Comparison of ENCODE assay signal across 9 cellular contexts in the genomic region with DNA sequence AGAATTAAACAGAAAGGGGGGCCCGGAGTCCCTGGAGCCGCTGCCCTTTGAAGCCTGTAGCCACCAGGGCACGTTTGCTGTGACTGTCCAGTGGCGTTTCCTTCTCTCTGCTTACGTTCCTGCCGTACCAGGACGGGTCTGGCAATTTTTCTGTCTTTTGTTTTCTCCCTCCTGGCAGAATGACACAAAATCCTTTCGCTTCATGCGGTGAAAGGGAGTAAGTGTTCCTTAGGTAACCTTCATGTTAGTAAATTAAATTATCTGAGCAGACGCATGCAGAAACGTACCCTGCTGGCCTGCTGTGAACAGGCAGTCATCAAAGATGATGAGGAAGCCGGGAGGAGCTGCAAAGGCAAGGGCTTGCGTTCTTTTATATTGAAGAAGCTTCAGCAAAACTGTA.
DNase-seq lines count a peak whose midpoint lies in the region; TF ChIP-seq lines count a peak whose summit lies in the region.
"Had no signal": no experiment of that assay in that cellular context is flagged by ENCODE, and none has a peak within 500 bp of the region (broad histone marks: within the 10 kb centered on the region; RNA-seq: fewer than 3 reads in every experiment).

No MANE protein-coding gene starts in this region.

- DNase-seq in AG08395 (ENCODE audit: low spot score) (peak; percentile 4), RPMI7951 (ENCODE audit: low read depth) (peak; percentile 1), fibroblast of villous mesenchyme (ENCODE audit: low read depth) (peak; percentile 8), trophoblast cell (peak in 1 of 2 donors; percentile 58), activated gamma-delta T cell treated with Interleukin-2 at 50 U/mL for 16 hours (no peak), NCI-H2227 (lab: John Stamatoyannopoulos, UW; ENCODE audit: unreplicated experiment) (no peak), NCI-H1048 (lab: John Stamatoyannopoulos, UW) (no peak), NCI-H2171 (lab: John Stamatoyannopoulos, UW) (no peak)
- DNase-seq: NCI-H1694 treated with DMSO at 0.1 percent for 48 hours had no signal

- no peak overlapping the region for H2BK120ac ChIP-seq in trophoblast cell (ENCODE audit: insufficient read depth, low read length, poor library complexity)

- no peaks in the 10 kb centered on the region for H3K36me3 ChIP-seq in trophoblast cell (ENCODE audit: control insufficient read depth in 1 of 2, insufficient read depth in 2 of 2, low read length in 2 of 2)

- no peak overlapping the region for H3K18ac ChIP-seq in trophoblast cell (ENCODE audit: low read length)

- no peak overlapping the region for H2BK5ac ChIP-seq in trophoblast cell (ENCODE audit: low read depth, low read length, poor library complexity)

- no CpG with 5 or more reads among the region's 13 CpGs for WGBS in trophoblast cell (ENCODE audit: extremely low coverage, insufficient coverage, insufficient read length)

- no peak overlapping the region for H3K9ac ChIP-seq in trophoblast cell (ENCODE audit: low read length)

- peak overlapping the region; percentile 8 for H2BK12ac ChIP-seq in trophoblast cell (ENCODE audit: low read length)

- no peaks in the 10 kb centered on the region for H3K79me2 ChIP-seq in trophoblast cell (ENCODE audit: control insufficient read depth, insufficient read depth, low read length, poor library complexity)

- no peak overlapping the region for H3K27ac ChIP-seq in trophoblast cell (ENCODE audit: low read depth, low read length)

- H3K4me2 ChIP-seq in trophoblast cell (ENCODE audit: low read length): no peak overlapping the region

- TF ChIP-seq CTCF in fibroblast of villous mesenchyme (IDR thresholded peaks at IDR 0.05; ENCODE audit: insufficient read depth, low read depth, low read length): no peak

- H4K12ac ChIP-seq in trophoblast cell (ENCODE audit: low read depth, low read length): no peak overlapping the region

- H2AK5ac ChIP-seq in trophoblast cell (ENCODE audit: low read length): no peak overlapping the region

- peak overlapping the region; percentile 53 for H4K8ac ChIP-seq in trophoblast cell (ENCODE audit: low read depth, low read length)

- no peak overlapping the region for H3K4me3 ChIP-seq in fibroblast of villous mesenchyme (ENCODE audit: low read depth, low read length)
- no peak overlapping the region for H3K4me3 ChIP-seq in trophoblast cell (ENCODE audit: low read depth, low read length)

- peaks cover 0 to 5% of the 10 kb centered on the region in 2 experiments for H3K4me1 ChIP-seq in trophoblast cell (ENCODE audit: control insufficient read depth in 1 of 2, insufficient read depth in 2 of 2, low read length in 2 of 2)

- H3K23ac ChIP-seq in trophoblast cell (ENCODE audit: low read length): no peak overlapping the region

- peak overlapping the region; percentile 32 for H4K91ac ChIP-seq in trophoblast cell (ENCODE audit: low read depth, low read length)

- H3K9me3 ChIP-seq in trophoblast cell (ENCODE audit: insufficient read depth, low read depth, low read length): no peaks in the 10 kb centered on the region

- H2AFZ ChIP-seq in trophoblast cell (ENCODE audit: insufficient read depth, low read length, poor library complexity): peak overlapping the region; percentile 23

- H3K4ac ChIP-seq in trophoblast cell (ENCODE audit: low read depth, low read length): no peak overlapping the region

- no peaks in the 10 kb centered on the region for H3K27me3 ChIP-seq in trophoblast cell (ENCODE audit: insufficient read depth, low read length)

- peaks cover 5% of the 10 kb centered on the region for H3K79me1 ChIP-seq in trophoblast cell (ENCODE audit: low read length)

- peak overlapping the region; percentile 40 for H3K14ac ChIP-seq in trophoblast cell (ENCODE audit: low read length)

Comparison
In these comparisons a context has a peak if more than half of its experiments do, and no peak if none do; other contexts are left out.
1. DNase-seq: peak in AG08395 (single experiment), RPMI7951 (single experiment) and fibroblast of villous mesenchyme (single experiment); none in activated gamma-delta T cell treated with Interleukin-2 at 50 U/mL for 16 hours (single experiment), NCI-H2227 (single experiment), NCI-H1048 (single experiment) and NCI-H2171 (single experiment).